In the genomic region with DNA sequence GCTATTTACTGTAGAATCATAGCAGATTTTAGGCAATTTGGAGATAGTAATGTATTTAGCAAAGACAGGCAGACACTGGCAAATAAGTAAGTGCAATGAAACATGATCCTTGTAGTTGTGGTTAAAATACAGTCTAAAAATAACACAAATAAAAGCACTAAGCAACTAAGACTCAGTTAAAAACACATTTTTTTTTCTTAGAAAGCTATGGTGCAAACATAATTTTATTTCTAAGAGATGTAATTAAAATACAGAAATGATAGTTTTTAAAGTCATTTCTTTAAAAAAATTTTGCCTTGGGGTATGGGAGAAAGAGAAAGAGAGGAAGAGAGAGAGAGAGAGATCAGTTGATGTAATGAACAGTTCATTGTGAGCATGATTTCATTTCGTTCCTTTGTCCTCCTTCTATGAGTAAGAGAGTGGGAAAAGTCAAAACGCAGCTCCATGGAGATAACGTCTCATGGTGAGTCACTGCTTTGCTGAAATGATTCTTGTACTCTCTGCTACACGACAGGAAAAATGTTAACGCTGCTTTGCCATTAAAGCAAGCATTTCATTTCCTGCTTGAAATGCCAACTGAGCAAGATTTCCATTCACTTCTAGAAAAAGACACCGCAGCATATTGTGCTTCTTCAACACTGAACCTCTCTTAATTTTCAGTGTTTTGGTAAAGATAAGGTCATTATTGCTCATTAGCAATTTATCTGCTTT, we compare ENCODE assay signal across 8 cellular contexts.
DNase-seq lines count a peak whose midpoint lies in the region; FAIRE-seq and TF ChIP-seq lines count a peak whose summit lies in the region.

No MANE protein-coding gene starts in this region.

- H3K27ac ChIP-seq in WERI-Rb-1: no peak overlapping the region

- peak overlapping the region; percentile 94 to 99 (median 96) for H3K27ac Mint-ChIP-seq in brain

- H3K4me3 ChIP-seq in WERI-Rb-1 (ENCODE audit: low read depth, low read length): no peak overlapping the region

- no peaks in the 10 kb centered on the region for H3K36me3 ChIP-seq in WERI-Rb-1

- peak; percentile 98 for FAIRE-seq in RCC 7860 (lab: Jason Lieb, UNC)

- no peaks in the 10 kb centered on the region for H3K27me3 Mint-ChIP-seq in brain

- H3K4me1 Mint-ChIP-seq in brain: peaks cover 76% of the 10 kb centered on the region

- TF ChIP-seq CTCF in brain (conservative IDR thresholded peaks at IDR 0.05): no peak
- no peak for TF ChIP-seq CTCF in WERI-Rb-1 (IDR thresholded peaks at IDR 0.05; ENCODE audit: low read depth, low read length)

- H3K36me3 Mint-ChIP-seq in brain: peaks cover 14% of the 10 kb centered on the region

- H3K9me3 Mint-ChIP-seq in brain: no peaks in the 10 kb centered on the region

- DNase-seq in stimulated activated CD4-positive, alpha-beta T cell treated with anti-CD3 and anti-CD28 coated beads, Interleukin-15, amount 100 ng/mL, for 24 hours: peak; percentile 48
- no peak for DNase-seq in stimulated activated CD4-positive, alpha-beta T cell treated with anti-CD3 and anti-CD28 coated beads, Interleukin-12 subunit alpha, Interleukin-12 subunit beta, amount 100 ng/mL, for 4 hours
- peak; percentile 73 for DNase-seq in HPDE6-E6E7 (ENCODE audit: extremely low spot score)
- peak; percentile 97 for DNase-seq in RCC 7860 (ENCODE audit: low spot score)
- peak; percentile 97 for DNase-seq in kidney glomerular epithelial cell (lab: John Stamatoyannopoulos, UW)
- DNase-seq in stimulated activated CD4-positive, alpha-beta T cell treated with anti-CD3 and anti-CD28 coated beads, Interleukin-1b, Interleukin-23, amount 100 ng/mL, for 24 hours (ENCODE audit: low read depth in 4 of 4, low spot score in 1 of 4): peak in 3 of 4 experiments; percentile 1 to 36 (median 7)
- no peak for DNase-seq in WERI-Rb-1

- H3K4me3 Mint-ChIP-seq in brain: peak overlapping the region; percentile 68 to 87 (median 77)

- no peaks in the 10 kb centered on the region for H3K9me3 ChIP-seq in WERI-Rb-1 (ENCODE audit: severe bottlenecking)

- H3K27me3 ChIP-seq in WERI-Rb-1 (ENCODE audit: insufficient read depth, low read depth, severe bottlenecking): no peaks in the 10 kb centered on the region

Comparison
In these comparisons a context has a peak if more than half of its experiments do, and no peak if none do; other contexts are left out.
1. DNase-seq: peak in stimulated activated CD4-positive, alpha-beta T cell treated with anti-CD3 and anti-CD28 coated beads, Interleukin-15, amount 100 ng/mL, for 24 hours (single experiment), HPDE6-E6E7 (single experiment), RCC 7860 (single experiment), kidney glomerular epithelial cell (single experiment) and stimulated activated CD4-positive, alpha-beta T cell treated with anti-CD3 and anti-CD28 coated beads, Interleukin-1b, Interleukin-23, amount 100 ng/mL, for 24 hours (3 of 4); none in stimulated activated CD4-positive, alpha-beta T cell treated with anti-CD3 and anti-CD28 coated beads, Interleukin-12 subunit alpha, Interleukin-12 subunit beta, amount 100 ng/mL, for 4 hours (single experiment) and WERI-Rb-1 (single experiment).